In the genomic region with DNA sequence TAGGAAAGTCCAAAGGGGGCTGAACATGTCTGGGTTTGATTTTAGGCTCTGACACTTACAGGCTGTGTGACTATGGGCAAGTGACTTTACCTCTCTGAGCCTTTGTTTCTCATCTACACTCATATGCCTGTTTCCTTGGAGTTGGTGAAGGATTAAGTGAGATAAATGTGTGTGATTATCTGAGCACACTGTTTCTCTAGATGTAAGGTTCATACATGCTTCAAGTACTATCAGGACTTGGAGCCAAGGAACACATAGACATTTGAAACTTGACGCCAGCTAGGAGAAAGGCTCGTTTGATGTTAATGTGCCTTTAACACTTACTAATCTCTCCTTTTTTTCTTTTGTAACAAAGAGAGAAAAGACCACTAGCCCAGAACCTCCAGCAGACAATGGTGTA, we compare ENCODE assay signal across 23 cellular contexts. TPM values are rescaled to one million over a fixed set of nuclear protein-coding genes. Genes with fewer than 3 reads are reported as not detected.
"Had no signal": no experiment of that assay in that cellular context is flagged by ENCODE, and none has a peak within 500 bp of the region (broad histone marks: within the 10 kb centered on the region; RNA-seq: fewer than 3 reads in every experiment).

No MANE protein-coding gene starts in this region.

- H3K27me3 ChIP-seq: right atrium auricular region, uterus had no signal

- H3K4me1 ChIP-seq: breast epithelium, esophagus squamous epithelium, prostate gland, right atrium auricular region, tibial nerve, uterus had no signal

- DNase-seq: activated CD4-positive, alpha-beta memory T cell treated with anti-CD3 and anti-CD28 coated beads, Interleukin-2, amount 10 ng/mL, durations not matched to agents 7 days and 5 days; activated CD4-positive, alpha-beta T cell treated with anti-CD3 and anti-CD28 coated beads for 48 hours; activated CD4-positive, CD25-positive, alpha-beta regulatory T cell; activated CD8-positive, alpha-beta memory T cell treated with anti-CD3 and anti-CD28 coated beads, Interleukin-2, amount 10 ng/mL, durations not matched to agents 7 days and 5 days; activated naive CD4-positive, alpha-beta T cell; activated naive CD8-positive, alpha-beta T cell treated with anti-CD3 and anti-CD28 coated beads, Interleukin-2, amount 10 ng/mL, durations not matched to agents 7 days and 5 days; activated T-cell treated with anti-CD3 and anti-CD28 coated beads, Interleukin-2, amount 50 U/mL, for 1 hour; amygdala; effector CD8-positive, alpha-beta T cell; esophagus squamous epithelium; heart right ventricle; mesenchymal stem cell; mucosa of descending colon; naive B cell; stimulated activated CD4-positive, alpha-beta T cell treated with anti-CD3 and anti-CD28 coated beads, Interleukin-2, amount 100 ng/mL, for 24 hours; stimulated activated naive CD8-positive, alpha-beta T cell treated with anti-CD3 and anti-CD28 coated beads, Interleukin-15, Interleukin-2, amounts not matched to agents 100 U/mL and 50 U/mL, for 24 hours; substantia nigra; uterus had no signal

- H3K4me3 ChIP-seq: breast epithelium, esophagus squamous epithelium, heart right ventricle, mucosa of descending colon, prostate gland, right atrium auricular region, tibial nerve, uterus had no signal

- H3K9me3 ChIP-seq: breast epithelium, esophagus squamous epithelium, heart right ventricle, mucosa of descending colon, prostate gland, right atrium auricular region, tibial nerve, uterus had no signal

- H3K36me3 ChIP-seq: breast epithelium, esophagus squamous epithelium, heart right ventricle, prostate gland, right atrium auricular region, tibial nerve, uterus had no signal

- H3K27ac ChIP-seq: breast epithelium, esophagus squamous epithelium, heart right ventricle, prostate gland, right atrium auricular region, tibial nerve, uterus had no signal

RNA-seq across cellular contexts. Expression of a gene that starts 13.6 kb away (rescaled TPM):
- polyA plus RNA-seq: heart right ventricle, liver had no signal
